18 cellular contexts compared by ENCODE assay signal in the genomic region with DNA sequence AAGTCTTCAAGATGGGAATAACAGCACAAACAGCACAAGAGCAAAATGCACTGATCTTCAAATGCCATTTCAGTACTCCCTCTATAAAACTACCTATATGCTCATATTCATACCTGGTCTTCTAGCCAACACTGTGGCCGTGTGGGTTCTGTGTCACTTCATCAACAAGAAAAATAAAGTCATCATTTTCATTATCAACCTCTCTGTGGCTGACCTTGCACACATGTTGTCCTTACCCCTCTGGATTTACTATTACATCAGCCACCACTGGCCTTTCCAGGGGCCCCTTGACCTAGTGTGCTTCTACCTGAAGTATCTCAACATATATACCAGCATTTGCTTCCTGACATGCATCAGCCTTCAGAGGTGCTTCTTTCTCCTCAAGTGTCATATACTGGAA. TPM values are rescaled to one million over a fixed set of nuclear protein-coding genes. Genes with fewer than 3 reads are reported as not detected.
DNase-seq lines count a peak whose midpoint lies in the region; ATAC-seq and TF ChIP-seq lines count a peak whose summit lies in the region.
"Had no signal": no experiment of that assay in that cellular context is flagged by ENCODE, and none has a peak within 500 bp of the region (broad histone marks: within the 10 kb centered on the region; RNA-seq: fewer than 3 reads in every experiment).

No MANE protein-coding gene starts in this region.

- H4K5ac ChIP-seq in H9 (ENCODE audit: insufficient read length, low read depth, low read length): no peak overlapping the region

- intact Hi-C loops in upper lobe of right lung (cut with DNase I): no loop called here
- intact Hi-C loops in activated T-helper 2 cell treated with anti-CD3 and anti-CD28 coated beads, Interferon-gamma antibody, Interleukin-2, Interleukin-4, amounts not matched to agents 10 μg/mL and 5 μg/mL and 100 μg/mL, durations not matched to agents 14 hours and 24 hours and 36 hours (cut with micrococcal nuclease): loop anchor here (5.0 to 10.0 kb wide), 5 partner anchors 103 to 430 kb away; a partner anchor contains a TSS

- no CpG with 5 or more reads among the region's 1 CpG for WGBS in H9 (ENCODE audit: extremely low coverage, insufficient read length, low lambda C conversion rate)

- no peak overlapping the region for H3K4me3 Mint-ChIP-seq in activated naive CD8-positive, alpha-beta T cell treated with anti-CD3 and anti-CD28 coated beads, Interleukin-2, amount 50 U/mL, for 24 hours
- no peak overlapping the region for H3K4me3 Mint-ChIP-seq in H9
- H3K4me3 Mint-ChIP-seq in activated T-helper 2 cell treated with anti-CD3 and anti-CD28 coated beads, Interferon-gamma antibody, Interleukin-2, Interleukin-4, amounts not matched to agents 10 μg/mL and 5 μg/mL and 100 μg/mL, durations not matched to agents 14 hours and 24 hours and 36 hours (ENCODE audit: low read depth): no peak overlapping the region

- no peaks in the 10 kb centered on the region for H3K23me2 ChIP-seq in H9 (ENCODE audit: insufficient read length, low read depth, low read length, poor library complexity, severe bottlenecking)

- no peaks in the 10 kb centered on the region for H3K27me3 Mint-ChIP-seq in activated naive CD8-positive, alpha-beta T cell treated with anti-CD3 and anti-CD28 coated beads, Interleukin-2, amount 50 U/mL, for 24 hours
- H3K27me3 Mint-ChIP-seq in H9 (ENCODE audit: low read depth): no peaks in the 10 kb centered on the region
- no peaks in the 10 kb centered on the region for H3K27me3 Mint-ChIP-seq in activated T-helper 2 cell treated with anti-CD3 and anti-CD28 coated beads, Interferon-gamma antibody, Interleukin-2, Interleukin-4, amounts not matched to agents 10 μg/mL and 5 μg/mL and 100 μg/mL, durations not matched to agents 14 hours and 24 hours and 36 hours (ENCODE audit: low read depth)

- H3K79me2 ChIP-seq in Loucy (ENCODE audit: insufficient read depth, low read length) (no peaks in the 10 kb centered on the region), H9 (ENCODE audit: insufficient read depth, low read length) (no peaks in the 10 kb centered on the region)

- no peaks in the 10 kb centered on the region for H3K36me3 ChIP-seq in Loucy (ENCODE audit: insufficient read depth, low read length)
- H3K36me3 ChIP-seq in upper lobe of right lung: no peaks in the 10 kb centered on the region

- H3K9me3 ChIP-seq in Loucy (ENCODE audit: insufficient read depth, low read depth, low read length): no peaks in the 10 kb centered on the region
- H3K9me3 ChIP-seq in H9 (ENCODE audit: control insufficient read depth, low read depth, low read length): peaks cover 10% of the 10 kb centered on the region
- H3K9me3 ChIP-seq in upper lobe of right lung: no peaks in the 10 kb centered on the region
- H3K9me3 ChIP-seq: SK-N-SH had no signal

- no peak overlapping the region for H3K18ac ChIP-seq in H9 (ENCODE audit: insufficient read length, low read depth, low read length)

- no peak overlapping the region for H4K8ac ChIP-seq in H9 (replicated peaks; ENCODE audit: insufficient read length, low read depth, low read length)

- H3K4ac ChIP-seq in H9 (ENCODE audit: low read depth, low read length): no peak overlapping the region

- no peaks in the 10 kb centered on the region for H3K9me2 ChIP-seq in Loucy (replicated peaks; ENCODE audit: low read depth, low read length)
- H3K9me2 ChIP-seq: SK-N-SH had no signal

- H3K4me1 ChIP-seq in Loucy (ENCODE audit: insufficient read depth, low read length, poor library complexity, severe bottlenecking): peaks cover 6% of the 10 kb centered on the region
- H3K4me1 ChIP-seq in H9 (ENCODE audit: insufficient read depth, low read length): no peaks in the 10 kb centered on the region
- H3K4me1 ChIP-seq in upper lobe of right lung: no peaks in the 10 kb centered on the region

- ATAC-seq in activated naive CD4-positive, alpha-beta T cell treated with anti-CD3 and anti-CD28 coated beads, Interleukin-2, amount 50 U/mL, for 72 hours: peak; percentile 35 to 69
- ATAC-seq in activated naive CD8-positive, alpha-beta T cell treated with anti-CD3 and anti-CD28 coated beads, Interleukin-2, amount 50 U/mL, for 24 hours: peak; percentile 62
- ATAC-seq in upper lobe of right lung: no peak

- H3K4me2 ChIP-seq in Loucy (ENCODE audit: low read depth, low read length, poor library complexity, severe bottlenecking): no peak overlapping the region
- no peak overlapping the region for H3K4me2 ChIP-seq in H9 (ENCODE audit: insufficient read depth, insufficient read length, low read length)
- H3K4me2 ChIP-seq: SK-N-SH had no signal

- peaks cover 0 to 4% of the 10 kb centered on the region in 2 donors for H3K9me3 Mint-ChIP-seq in activated naive CD4-positive, alpha-beta T cell treated with anti-CD3 and anti-CD28 coated beads, Interleukin-2, amount 50 U/mL, for 72 hours
- H3K9me3 Mint-ChIP-seq in activated naive CD8-positive, alpha-beta T cell treated with anti-CD3 and anti-CD28 coated beads, Interleukin-2, amount 50 U/mL, for 24 hours: peaks cover 4% of the 10 kb centered on the region
- H3K9me3 Mint-ChIP-seq in H9: peaks cover 28 to 29% of the 10 kb centered on the region in 2 experiments
- no peaks in the 10 kb centered on the region for H3K9me3 Mint-ChIP-seq in activated T-helper 2 cell treated with anti-CD3 and anti-CD28 coated beads, Interferon-gamma antibody, Interleukin-2, Interleukin-4, amounts not matched to agents 10 μg/mL and 5 μg/mL and 100 μg/mL, durations not matched to agents 14 hours and 24 hours and 36 hours

- peaks cover 0 to 11% of the 10 kb centered on the region in 2 donors for H3K36me3 Mint-ChIP-seq in activated naive CD4-positive, alpha-beta T cell treated with anti-CD3 and anti-CD28 coated beads, Interleukin-2, amount 50 U/mL, for 72 hours
- peaks cover 1% of the 10 kb centered on the region for H3K36me3 Mint-ChIP-seq in activated naive CD8-positive, alpha-beta T cell treated with anti-CD3 and anti-CD28 coated beads, Interleukin-2, amount 50 U/mL, for 24 hours (ENCODE audit: low read depth)
- no peaks in the 10 kb centered on the region; a peak in 1 of 7 replicates for H3K36me3 Mint-ChIP-seq in H9 (ENCODE audit: insufficient read depth in 1 of 3, low read depth in 3 of 3)
- peaks cover 10% of the 10 kb centered on the region for H3K36me3 Mint-ChIP-seq in activated T-helper 2 cell treated with anti-CD3 and anti-CD28 coated beads, Interferon-gamma antibody, Interleukin-2, Interleukin-4, amounts not matched to agents 10 μg/mL and 5 μg/mL and 100 μg/mL, durations not matched to agents 14 hours and 24 hours and 36 hours (ENCODE audit: low read depth)

- TF ChIP-seq CTCF in Loucy (conservative IDR thresholded peaks at IDR 0.05; ENCODE audit: low read length): no peak
- no peak for TF ChIP-seq CTCF in H9 (conservative IDR thresholded peaks at IDR 0.05)
- no peak for TF ChIP-seq CTCF in upper lobe of right lung (IDR thresholded peaks at IDR 0.05)

- H3T11ph ChIP-seq in H9 (ENCODE audit: low read length): no peak overlapping the region

- H2BK20ac ChIP-seq in H9 (ENCODE audit: low read depth, low read length, poor library complexity, severe bottlenecking): no peak overlapping the region

- no peak overlapping the region for H2BK5ac ChIP-seq in H9 (ENCODE audit: insufficient read length, low read length)

- DNase-seq in activated naive CD4-positive, alpha-beta T cell treated with anti-CD3 and anti-CD28 coated beads, Interleukin-2, amount 50 U/mL, for 72 hours (ENCODE audit: low spot score in 2 of 2): no peak
- no peak for DNase-seq in activated naive CD4-positive, alpha-beta T cell treated with anti-CD3 and anti-CD28 coated beads, Interleukin-2, amount 50 U/mL, for 16 hours
- DNase-seq in activated naive CD8-positive, alpha-beta T cell treated with anti-CD3 and anti-CD28 coated beads, Interleukin-2, amount 50 U/mL, for 24 hours: no peak
- no peak for DNase-seq in H9
- DNase-seq in upper lobe of right lung: no peak
- DNase-seq in activated T-helper 2 cell treated with anti-CD3 and anti-CD28 coated beads, Interferon-gamma antibody, Interleukin-2, Interleukin-4, amounts not matched to agents 10 μg/mL and 5 μg/mL and 100 μg/mL, durations not matched to agents 14 hours and 24 hours and 36 hours (ENCODE audit: low spot score): no peak
- DNase-seq: AML-193, DMS79 treated with DMSO at 0.1 percent for 48 hours, NCI-H1105, NCI-H1694, NCI-H2107, NCI-H510A, NCI-H774, SHP77, SK-N-SH had no signal

- no peak overlapping the region for H2BK12ac ChIP-seq in H9 (ENCODE audit: insufficient read length, low read depth, low read length)

- H3K27ac Mint-ChIP-seq in activated naive CD4-positive, alpha-beta T cell treated with anti-CD3 and anti-CD28 coated beads, Interleukin-2, amount 50 U/mL, for 72 hours: peak overlapping the region in 1 of 2 donors; percentile 62
- H3K27ac Mint-ChIP-seq in activated naive CD8-positive, alpha-beta T cell treated with anti-CD3 and anti-CD28 coated beads, Interleukin-2, amount 50 U/mL, for 24 hours: peak overlapping the region; percentile 7
- H3K27ac Mint-ChIP-seq in H9: no peak overlapping the region
- H3K27ac Mint-ChIP-seq in activated T-helper 2 cell treated with anti-CD3 and anti-CD28 coated beads, Interferon-gamma antibody, Interleukin-2, Interleukin-4, amounts not matched to agents 10 μg/mL and 5 μg/mL and 100 μg/mL, durations not matched to agents 14 hours and 24 hours and 36 hours: no peak overlapping the region

- no peaks in the 10 kb centered on the region for H3F3A ChIP-seq in Loucy (ENCODE audit: low read depth)

- no peak overlapping the region for H3K56ac ChIP-seq in H9 (ENCODE audit: insufficient read length, low read depth, low read length)

- no peak overlapping the region for H3K23ac ChIP-seq in H9 (ENCODE audit: insufficient read length, low read depth, low read length)

- H3K9ac ChIP-seq in Loucy (ENCODE audit: low read depth, low read length, poor library complexity, severe bottlenecking) (no peak overlapping the region), H9 (ENCODE audit: extremely low read depth, insufficient read length, low read length) (no peak overlapping the region)
- H3K9ac ChIP-seq: SK-N-SH had no signal

- no peaks in the 10 kb centered on the region for H3K79me1 ChIP-seq in H9 (ENCODE audit: insufficient read depth, low read depth, low read length, poor library complexity, severe bottlenecking)

- H3K27ac ChIP-seq in H9 (ENCODE audit: insufficient read length, low read depth, low read length) (no peak overlapping the region), upper lobe of right lung (no peak overlapping the region)
- H3K27ac ChIP-seq: C4-2B had no signal

- H3K4me3 ChIP-seq in Loucy (ENCODE audit: low read length, poor library complexity, severe bottlenecking): no peak overlapping the region
- H3K4me3 ChIP-seq in upper lobe of right lung: no peak overlapping the region

- H3K27me3 ChIP-seq in Loucy (ENCODE audit: insufficient read depth, low read length, poor library complexity, severe bottlenecking) (no peaks in the 10 kb centered on the region), H9 (ENCODE audit: insufficient read depth, low read length) (no peaks in the 10 kb centered on the region), upper lobe of right lung (no peaks in the 10 kb centered on the region)

- no peak overlapping the region for H2AK5ac ChIP-seq in H9 (ENCODE audit: insufficient read length, low read length)

- H4K20me1 ChIP-seq in Loucy (ENCODE audit: insufficient read depth, low read length, poor library complexity, severe bottlenecking): no peaks in the 10 kb centered on the region
- no peaks in the 10 kb centered on the region for H4K20me1 ChIP-seq in H9 (ENCODE audit: control insufficient read depth, insufficient read depth, insufficient read length)

- no peak overlapping the region for H2BK15ac ChIP-seq in H9 (ENCODE audit: low read depth, low read length)

- H2BK120ac ChIP-seq in H9 (ENCODE audit: low read depth, low read length, poor library complexity, severe bottlenecking): no peak overlapping the region

- peaks cover 67% of the 10 kb centered on the region for H3K4me1 Mint-ChIP-seq in activated naive CD8-positive, alpha-beta T cell treated with anti-CD3 and anti-CD28 coated beads, Interleukin-2, amount 50 U/mL, for 24 hours
- 0 out of 4 replicates have a peak, but pooled peaks cover 0 to 2% of the 10 kb centered on the region in 2 experiments for H3K4me1 Mint-ChIP-seq in H9
- H3K4me1 Mint-ChIP-seq in activated T-helper 2 cell treated with anti-CD3 and anti-CD28 coated beads, Interferon-gamma antibody, Interleukin-2, Interleukin-4, amounts not matched to agents 10 μg/mL and 5 μg/mL and 100 μg/mL, durations not matched to agents 14 hours and 24 hours and 36 hours (ENCODE audit: low read depth): peaks cover 23% of the 10 kb centered on the region

- no peak overlapping the region for H3K14ac ChIP-seq in H9 (ENCODE audit: insufficient read depth, low read length)

- H2AFZ ChIP-seq in Loucy (ENCODE audit: low read length) (0 out of 2 replicates have a peak overlapping the region, but pooled peaks have one; percentile 57), H9 (ENCODE audit: low read length) (no peak overlapping the region)

- H4K91ac ChIP-seq in H9 (ENCODE audit: insufficient read length, low read depth, low read length): no peak overlapping the region

RNA-seq across cellular contexts. Expression of a gene that starts 59.6 kb away (rescaled TPM):
- 10 to 100 TPM; 14.5 to 30.1 TPM for total RNA-seq in activated naive CD4-positive, alpha-beta T cell treated with anti-CD3 and anti-CD28 coated beads, Interleukin-2, amount 50 U/mL, for 72 hours
- not detected in 2 replicates for total RNA-seq in H9 (2021)
- total RNA-seq in upper lobe of right lung: 1.5 TPM
- 9.2 and 10.1 TPM in 2 replicates for total RNA-seq in activated T-helper 2 cell treated with anti-CD3 and anti-CD28 coated beads, Interferon-gamma antibody, Interleukin-2, Interleukin-4, amounts not matched to agents 10 μg/mL and 5 μg/mL and 100 μg/mL, durations not matched to agents 14 hours and 24 hours and 36 hours
- total RNA-seq: LHCN-M2 had no signal
